Comparison of ENCODE assay signal across 8 cellular contexts in the genomic region with DNA sequence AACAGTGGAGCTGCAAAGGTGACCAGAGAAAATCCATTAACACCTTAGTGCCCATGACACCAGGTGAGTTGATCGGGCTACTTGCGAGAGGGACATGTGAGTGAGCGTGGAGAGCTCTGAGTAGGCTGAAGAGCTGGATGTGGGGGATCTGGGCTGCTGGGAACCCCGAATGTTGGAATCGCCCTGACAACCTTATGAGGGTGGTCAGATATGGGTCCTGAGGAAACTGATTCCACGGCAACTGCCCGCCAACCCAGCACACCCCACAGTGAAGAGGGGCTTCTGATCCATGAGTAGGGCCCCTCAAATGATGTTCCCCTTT. TPM values are rescaled to one million over a fixed set of nuclear protein-coding genes. Genes with fewer than 3 reads are reported as not detected.
DNase-seq lines count a peak whose midpoint lies in the region; ATAC-seq, FAIRE-seq and TF ChIP-seq lines count a peak whose summit lies in the region.

No MANE protein-coding gene starts in this region.

- H3F3A ChIP-seq in OCI-LY1 (ENCODE audit: insufficient read depth, low read length) = no peaks in the 10 kb centered on the region

- POLR2A ChIA-PET in endothelial cell of umbilical vein (lab: Charles Lee) = interaction anchor here (1.2 to 1.6 kb wide), 2 partner anchors 14 to 200 kb away, joined by 5 to 7 read pairs; partner anchors contain the start of gene CEP350

- H3K4me2 ChIP-seq in OCI-LY1 (ENCODE audit: low read length) = peak overlapping the region; percentile 88
- H3K4me2 ChIP-seq in endothelial cell of umbilical vein (ENCODE audit: insufficient read depth, low read length) = peak overlapping the region; percentile 90
- H3K4me2 ChIP-seq in neuronal stem cell (ENCODE audit: insufficient read depth, low read length, poor library complexity, severe bottlenecking) = peak overlapping the region; percentile 77

- H3K4me1 ChIP-seq in OCI-LY1 (ENCODE audit: insufficient read depth, low read length, severe bottlenecking) (peaks cover 28% of the 10 kb centered on the region), endothelial cell of umbilical vein (ENCODE audit: control insufficient read depth, extremely low read depth, insufficient read depth, low read length) (peaks cover 60% of the 10 kb centered on the region), neuronal stem cell (ENCODE audit: control insufficient read depth in 2 of 2, insufficient read depth in 1 of 2, low read depth in 1 of 2, low read length in 2 of 2) (peaks cover 0 to 6% of the 10 kb centered on the region in 2 donors)

- H2AK5ac ChIP-seq in neuronal stem cell (ENCODE audit: low read depth, low read length) = no peak overlapping the region

- H3K14ac ChIP-seq in neuronal stem cell (ENCODE audit: low read length) = no peak overlapping the region

- no peak overlapping the region for H2BK12ac ChIP-seq in neuronal stem cell (ENCODE audit: low read length)

- TF ChIP-seq CTCF in Calu3 (IDR thresholded peaks at IDR 0.05; ENCODE audit: unreplicated experiment) = no peak
- no peak for TF ChIP-seq CTCF in OCI-LY1 (IDR thresholded peaks at IDR 0.05; ENCODE audit: low read length)
- TF ChIP-seq CTCF in endothelial cell of umbilical vein (IDR thresholded peaks at IDR 0.05; ENCODE audit: extremely low read depth in 1 of 2, insufficient read depth in 1 of 2, low read depth in 1 of 2, low read length in 2 of 2) = no peak

- peak overlapping the region; percentile 27; the same call in 1 of the 2 replicates for H2AFZ ChIP-seq in OCI-LY1 (ENCODE audit: low read length)
- peak overlapping the region; percentile 47 for H2AFZ ChIP-seq in endothelial cell of umbilical vein (ENCODE audit: low read depth, low read length)
- H2AFZ ChIP-seq in neuronal stem cell (ENCODE audit: low read length) = peak overlapping the region; percentile 97

- H2BK5ac ChIP-seq in neuronal stem cell (ENCODE audit: low read length) = no peak overlapping the region

- H4K20me1 ChIP-seq in OCI-LY1 (ENCODE audit: insufficient read depth, low read length) = no peaks in the 10 kb centered on the region
- H4K20me1 ChIP-seq in endothelial cell of umbilical vein (replicated peaks; ENCODE audit: control insufficient read depth, extremely low read depth, insufficient read depth, low read length) = no peaks in the 10 kb centered on the region

- WGBS in neuronal stem cell (ENCODE audit: extremely low coverage in 2 of 2, insufficient read length in 2 of 2, insufficient replicate concordance in 1 of 2), 2 donors = no CpG with 5 or more reads among the region's 7 CpGs

- H3K27me3 ChIP-seq in OCI-LY1 (ENCODE audit: insufficient read depth, low read length) = no peaks in the 10 kb centered on the region
- H3K27me3 ChIP-seq in endothelial cell of umbilical vein (ENCODE audit: control insufficient read depth in 2 of 2, insufficient read depth in 2 of 2, low read length in 2 of 2) = no peaks in the 10 kb centered on the region
- H3K27me3 ChIP-seq in neuronal stem cell (ENCODE audit: control insufficient read depth in 3 of 3, insufficient read depth in 3 of 3, low read depth in 1 of 3, low read length in 3 of 3) = peaks cover 0 to 32% (median 9%) of the 10 kb centered on the region in 3 experiments

- H3K36me3 Mint-ChIP-seq in Calu3 (ENCODE audit: insufficient read depth, unreplicated experiment) = peaks cover 61% of the 10 kb centered on the region

- no peaks in the 10 kb centered on the region for H3K36me3 ChIP-seq in OCI-LY1 (ENCODE audit: insufficient read depth, low read length)
- H3K36me3 ChIP-seq in endothelial cell of umbilical vein (ENCODE audit: control insufficient read depth in 2 of 2, extremely low read depth in 1 of 2, insufficient read depth in 2 of 2, low read length in 2 of 2) = no peaks in the 10 kb centered on the region
- H3K36me3 ChIP-seq in neuronal stem cell (replicated peaks in 1 of 2; ENCODE audit: control insufficient read depth in 2 of 2, insufficient read depth in 2 of 2, low read length in 2 of 2) = no peaks in the 10 kb centered on the region

- no peak overlapping the region for H3K4ac ChIP-seq in neuronal stem cell (ENCODE audit: low read length)

- no peaks in the 10 kb centered on the region for H3K27me3 Mint-ChIP-seq in Calu3 (ENCODE audit: unreplicated experiment)

- H4K91ac ChIP-seq in neuronal stem cell (ENCODE audit: low read depth, low read length, poor library complexity) = no peak overlapping the region

- dilution Hi-C loops in endothelial cell of umbilical vein (cut with MboI; ENCODE audit: extremely low pct_ligation_motif_present, low sequenced_read_pairs) = no loop called here

- BruUV-seq in Calu3 (replicated peaks; lab: Mats Ljungman, UMichigan) (no TSS peak), endothelial cell of umbilical vein (replicated peaks; lab: Mats Ljungman, UMichigan) (TSS peak; percentile 88)

- peaks cover 7% of the 10 kb centered on the region for H3K79me1 ChIP-seq in neuronal stem cell (ENCODE audit: low read depth, low read length)

- no peak overlapping the region for H4K8ac ChIP-seq in neuronal stem cell (ENCODE audit: low read depth, low read length)

- H3K18ac ChIP-seq in neuronal stem cell (ENCODE audit: low read length) = peak overlapping the region; percentile 88

- peaks cover 67% of the 10 kb centered on the region for H3K4me1 Mint-ChIP-seq in Calu3 (ENCODE audit: low read depth, unreplicated experiment)

- H2BK120ac ChIP-seq in neuronal stem cell (ENCODE audit: low read depth, low read length) = no peak overlapping the region

- H3K9ac ChIP-seq in OCI-LY1 (ENCODE audit: low read length) = peak overlapping the region; percentile 76
- H3K9ac ChIP-seq in endothelial cell of umbilical vein (replicated peaks; ENCODE audit: extremely low read depth, insufficient read depth, low read length) = peak overlapping the region; percentile 88
- peak overlapping the region; percentile 85 for H3K9ac ChIP-seq in neuronal stem cell (ENCODE audit: low read depth, low read length, poor library complexity)

- H3K9me1 ChIP-seq in endothelial cell of umbilical vein (replicated peaks; ENCODE audit: control insufficient read depth, extremely low read depth, insufficient read depth, low read length) = no peaks in the 10 kb centered on the region

- H3K79me2 ChIP-seq in OCI-LY1 (ENCODE audit: insufficient read depth, low read length) (no peaks in the 10 kb centered on the region), endothelial cell of umbilical vein (ENCODE audit: control insufficient read depth, insufficient read depth, low read length) (peaks cover 39% of the 10 kb centered on the region)

- H3K9me3 Mint-ChIP-seq in Calu3 (ENCODE audit: low read depth, unreplicated experiment) = no peaks in the 10 kb centered on the region

- FAIRE-seq in endothelial cell of umbilical vein (lab: Jason Lieb, UNC) = no peak

- no peak overlapping the region for H3K27ac ChIP-seq in OCI-LY1 (ENCODE audit: low read depth, low read length, poor library complexity, severe bottlenecking)
- H3K27ac ChIP-seq in endothelial cell of umbilical vein (ENCODE audit: insufficient read depth, low read depth, low read length) = peak overlapping the region; percentile 58
- peak overlapping the region; percentile 85 for H3K27ac ChIP-seq in neuronal stem cell (replicated peaks; ENCODE audit: low read length)

- no peak overlapping the region for H3K23ac ChIP-seq in neuronal stem cell (ENCODE audit: low read depth, low read length, poor library complexity)

- CTCF ChIA-PET in Calu3 (lab: Charles Lee) (interaction anchor here (0.6 to 6.5 kb wide), 4 partner anchors 15 to 27 kb away, joined by 3 to 89 read pairs (median 6); no protein-coding TSS in a partner anchor), endothelial cell of umbilical vein (lab: Charles Lee) (interaction anchor here (0.8 to 2.3 kb wide), 7 partner anchors 9 to 445 kb away, joined by 3 to 18 read pairs (median 3); no protein-coding TSS in a partner anchor)

- H2BK15ac ChIP-seq in neuronal stem cell (ENCODE audit: low read length) = no peak overlapping the region

- intact Hi-C loops in Calu3 (cut with micrococcal nuclease; ENCODE audit: unreplicated experiment) (no loop called here), endothelial cell of umbilical vein (cut with micrococcal nuclease) (loop anchor here (1.0 to 5.0 kb wide), 3 partner anchors 127 to 478 kb away; partner anchors contain the start of genes CEP350 and XPR1)

- H3K27ac Mint-ChIP-seq in Calu3 (ENCODE audit: unreplicated experiment) = peak overlapping the region; percentile 40

- DNase-seq in Calu3 (no peak), endothelial cell of umbilical vein (ENCODE audit: low read depth, low spot score) (no peak), neuronal stem cell (ENCODE audit: low spot score) (peak; percentile 9), C1 segment of cervical spinal cord (lab: John Stamatoyannopoulos, UW) (no peak), SHP77 treated with DMSO at 0.1 percent for 48 hours (lab: John Stamatoyannopoulos, UW) (no peak)

- H3K9me3 ChIP-seq in OCI-LY1 (ENCODE audit: low read length) (no peaks in the 10 kb centered on the region), endothelial cell of umbilical vein (replicated peaks; ENCODE audit: control insufficient read depth, insufficient read depth, low read length) (no peaks in the 10 kb centered on the region), neuronal stem cell (replicated peaks in 1 of 2; ENCODE audit: control insufficient read depth in 2 of 2, insufficient read depth in 1 of 2, low read depth in 1 of 2, low read length in 2 of 2) (no peaks in the 10 kb centered on the region)

- H3K9me2 ChIP-seq in OCI-LY1 (ENCODE audit: low read depth, low read length) = no peaks in the 10 kb centered on the region

- ATAC-seq in GM19397 (IDR thresholded peaks at IDR 0.05; ENCODE audit: unreplicated experiment) = no peak
- ATAC-seq in HG03457 (IDR thresholded peaks at IDR 0.05; ENCODE audit: unreplicated experiment) = no peak

- TF ChIP-seq POLR2A in endothelial cell of umbilical vein (IDR thresholded peaks at IDR 0.05; ENCODE audit: low read depth, low read length) = peak; percentile 16

- H3K4me3 Mint-ChIP-seq in Calu3 (ENCODE audit: low read depth, unreplicated experiment) = peak overlapping the region; percentile 99

- peak overlapping the region; percentile 82 for H3K4me3 ChIP-seq in OCI-LY1 (ENCODE audit: low read depth, low read length, poor library complexity, severe bottlenecking)
- H3K4me3 ChIP-seq in endothelial cell of umbilical vein (replicated peaks in 1 of 3; ENCODE audit: insufficient read depth in 1 of 3, low read depth in 1 of 3, low read length in 3 of 3) = peak overlapping the region; percentile 54 to 90 (median 87)
- peak overlapping the region; percentile 77 to 84 for H3K4me3 ChIP-seq in neuronal stem cell (ENCODE audit: low read length in 2 of 2)

RNA-seq across cellular contexts. Expression of gene QSOX1, which starts 0.7 kb away (rescaled TPM):
- total RNA-seq in Calu3 (2022) = 462 and 505 TPM in 2 replicates
- 256 and 257 TPM in 2 replicates for total RNA-seq in endothelial cell of umbilical vein
- polyA plus RNA-seq in endothelial cell of umbilical vein = 415 and 427 TPM in 2 replicates
- 285 and 310 TPM in 2 replicates for polyA plus RNA-seq in endothelial cell of umbilical vein (2011; cell fraction: cytosol; rRNA removed)
- polyA plus RNA-seq in endothelial cell of umbilical vein (2011; cell fraction: nucleus; rRNA removed) = 246 TPM in 2 replicates
- 298 and 334 TPM in 2 replicates for polyA plus RNA-seq in endothelial cell of umbilical vein (2012)
- polyA minus RNA-seq in endothelial cell of umbilical vein = 188 and 193 TPM in 2 replicates
- polyA minus RNA-seq in endothelial cell of umbilical vein (2011; cell fraction: cytosol; rRNA and poly(A)+ RNA removed) = 10.0 TPM
- polyA minus RNA-seq in endothelial cell of umbilical vein (2011; cell fraction: nucleus; rRNA and poly(A)+ RNA removed) = 46.6 and 55.2 TPM in 2 replicates
- polyA plus RNA-seq in neuronal stem cell (2013, experiment 1 of 2) = 31.6 TPM
- polyA plus RNA-seq in neuronal stem cell (2013, experiment 2 of 2) = 30.8 TPM

Comparison
In these comparisons a context has a peak if more than half of its experiments do, and no peak if none do; other contexts are left out.
1. H2AFZ ChIP-seq: peak in every context shown above with its lines; median percentile 97 in neuronal stem cell; 47 in endothelial cell of umbilical vein; 27 in OCI-LY1.